ENCODE assay signal across 12 cellular contexts in the genomic region with DNA sequence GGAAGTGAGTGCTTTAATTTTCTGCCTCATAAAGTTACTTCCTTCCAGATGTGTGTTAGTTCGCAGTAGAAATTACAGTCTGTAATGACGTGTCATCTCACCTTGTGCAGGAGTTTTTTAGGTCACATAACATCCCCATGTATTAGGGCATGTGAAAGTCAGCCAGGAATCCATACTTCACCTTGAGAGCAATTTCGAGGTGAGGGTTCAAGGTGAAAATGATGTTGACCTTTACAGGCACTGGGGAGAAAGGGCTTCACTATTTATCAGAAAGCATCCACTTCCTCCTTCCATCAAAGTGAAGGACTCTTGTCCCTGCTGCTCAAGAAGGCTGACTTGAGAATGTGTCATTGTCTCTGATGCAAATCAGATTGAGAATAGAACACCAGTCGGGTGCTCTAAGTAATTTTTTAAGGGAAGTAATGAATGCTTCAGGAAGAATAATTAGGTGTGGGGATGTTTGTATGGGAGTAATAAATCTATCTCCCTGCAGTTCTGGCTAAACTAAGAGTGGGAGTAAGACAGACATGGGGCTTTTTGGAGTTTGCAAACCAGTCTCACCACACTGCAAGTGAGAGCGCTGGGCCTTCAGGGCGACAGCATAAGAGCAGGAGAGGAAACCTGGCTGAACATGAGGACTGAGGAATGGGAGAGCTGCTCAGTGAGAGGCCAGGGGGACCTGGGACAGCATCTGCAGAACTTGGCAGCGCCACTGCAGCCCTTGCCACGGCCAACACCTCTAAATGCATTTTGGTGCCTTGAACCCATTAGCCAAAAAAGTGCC.
DNase-seq lines count a peak whose midpoint lies in the region; ATAC-seq and TF ChIP-seq lines count a peak whose summit lies in the region.
"Had no signal": no experiment of that assay in that cellular context is flagged by ENCODE, and none has a peak within 500 bp of the region (broad histone marks: within the 10 kb centered on the region; RNA-seq: fewer than 3 reads in every experiment).

No MANE protein-coding gene starts in this region.

- H3K36me3 ChIP-seq in lung (ENCODE audit: control insufficient read depth in 2 of 2, insufficient read depth in 2 of 2, low read length in 2 of 2) (peaks cover 0 to 3% of the 10 kb centered on the region in 2 donors), esophagus squamous epithelium (no peaks in the 10 kb centered on the region)
- H3K36me3 ChIP-seq: SJCRH30 had no signal

- TF ChIP-seq POLR2A in esophagus squamous epithelium (IDR thresholded peaks at IDR 0.05), result no peak

- peak; percentile 78 for ATAC-seq in GM18868 (IDR thresholded peaks at IDR 0.05; ENCODE audit: unreplicated experiment)
- ATAC-seq in GM21576 (IDR thresholded peaks at IDR 0.05; ENCODE audit: unreplicated experiment), result peak; percentile 66
- ATAC-seq in HG03159 (IDR thresholded peaks at IDR 0.05; ENCODE audit: unreplicated experiment), result peak; percentile 66
- peak; percentile 58 for ATAC-seq in lung (ENCODE audit: insufficient read depth, low FRiP score)

- no peaks in the 10 kb centered on the region for H3K27me3 ChIP-seq in lung (ENCODE audit: control insufficient read depth, insufficient read depth)
- H3K27me3 ChIP-seq in esophagus squamous epithelium, result no peaks in the 10 kb centered on the region
- H3K27me3 ChIP-seq: SJCRH30 had no signal

- H3K4me1 ChIP-seq in lung (ENCODE audit: control insufficient read depth in 2 of 2, insufficient read depth in 2 of 2, low read length in 2 of 2) (peaks cover 0 to 3% of the 10 kb centered on the region in 2 donors), esophagus squamous epithelium (no peaks in the 10 kb centered on the region)

- H3K27ac ChIP-seq in lung (ENCODE audit: low read depth in 1 of 2, low read length in 1 of 2), result no peak overlapping the region
- no peak overlapping the region for H3K27ac ChIP-seq in esophagus squamous epithelium
- H3K27ac ChIP-seq: SJCRH30 had no signal

- no peak overlapping the region for H3K4me3 ChIP-seq in lung
- no peak overlapping the region for H3K4me3 ChIP-seq in esophagus squamous epithelium
- H3K4me3 ChIP-seq: SJCRH30 had no signal

- WGBS in lung, 2 donors, result 63 to 66% methylated on average over 8 of the region's 8 CpGs
- WGBS in esophagus squamous epithelium, 2 donors, result 60 to 69% methylated on average over 6 to 8 of the region's 8 CpGs

- TF ChIP-seq CTCF in lung (IDR thresholded peaks at IDR 0.05; ENCODE audit: control extremely low read depth, extremely low read depth), result no peak
- no peak for TF ChIP-seq CTCF in esophagus squamous epithelium (IDR thresholded peaks at IDR 0.05)

- intact Hi-C loops in esophagus squamous epithelium (cut with DNase I), result no loop called here

- DNase-seq in lung (ENCODE audit: low spot score) (no peak), esophagus squamous epithelium (lab: John Stamatoyannopoulos, UW) (no peak), T1000 (lab: John Stamatoyannopoulos, UW) (no peak)
- no peak for DNase-seq in activated CD8-positive, alpha-beta memory T cell treated with anti-CD3 and anti-CD28 coated beads for 24 hours
- no peak for DNase-seq in activated effector memory CD4-positive, alpha-beta T cell treated with Interleukin-2 at 50 U/mL for 16 hours
- DNase-seq: cerebellar nuclear complex, HCEC 1CT, NCI-H1436, SJCRH30 had no signal

- H3K9me3 ChIP-seq in lung (ENCODE audit: control insufficient read depth in 2 of 2, insufficient read depth in 1 of 2, low read length in 1 of 2), result no peaks in the 10 kb centered on the region
- no peaks in the 10 kb centered on the region for H3K9me3 ChIP-seq in esophagus squamous epithelium
- H3K9me3 ChIP-seq: SJCRH30 had no signal
